Comparison of ENCODE assay signal across 7 cellular contexts in genomic region chr1:83023212-83023611, GRCh38.
"Had no signal": no experiment of that assay in that cellular context is flagged by ENCODE, and none has a peak within 500 bp of the region (broad histone marks: within the 10 kb centered on the region; RNA-seq: fewer than 3 reads in every experiment).

No MANE protein-coding gene starts in this region.

- H3K4me3 ChIP-seq: K562 had no signal

- ATAC-seq: HepG2, K562 had no signal

- H3K36me3 Mint-ChIP-seq: IgD-negative memory B cell had no signal

- H3K4me3 Mint-ChIP-seq: IgD-negative memory B cell had no signal

- H3K27me3 Mint-ChIP-seq: IgD-negative memory B cell had no signal

- DNase-seq: IMR-90, KBM-7, KG1 had no signal

- H3K27ac ChIP-seq: HL-60 had no signal

- H3K27ac Mint-ChIP-seq: IgD-negative memory B cell had no signal
